Comparison of ENCODE assay signal across 1 cellular context in the genomic region with DNA sequence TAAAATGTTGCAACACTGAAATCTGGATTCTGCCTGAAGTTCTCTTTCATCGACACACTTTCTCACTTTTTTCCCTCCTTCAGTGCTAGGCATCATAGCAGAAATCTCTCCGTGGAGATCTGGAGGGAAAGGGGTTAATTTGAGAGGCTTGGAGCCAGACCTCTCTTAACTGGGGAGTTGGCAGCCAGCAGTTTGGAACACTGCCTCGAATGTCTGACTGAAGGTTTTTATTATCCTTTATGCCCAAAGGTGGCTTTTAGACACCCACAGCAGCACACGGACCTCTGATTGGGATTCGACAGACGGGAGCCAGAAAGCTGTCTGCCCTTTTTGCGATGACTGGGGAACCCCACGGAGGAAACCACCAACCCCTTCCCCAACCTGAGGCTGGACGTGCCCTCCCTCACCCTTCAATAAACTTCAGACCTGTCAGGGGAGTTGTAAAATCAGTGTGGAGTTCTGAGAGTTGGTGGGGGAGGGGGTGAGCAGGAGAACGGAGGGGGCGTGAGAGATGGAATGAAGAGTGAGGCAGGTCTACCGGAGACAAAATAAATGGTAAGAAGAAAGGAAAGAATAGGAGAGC.
TF ChIP-seq lines count a peak whose summit lies in the region.

No MANE protein-coding gene starts in this region.

TF ChIP-seq in HepG2, 621 proteins besides CTCF, POLR2A, EP300 and RAD21:
- TF ChIP-seq DMAP1 (CRISPR knock-in tag; IDR thresholded peaks at IDR 0.05) (no peak), POLR2G (IDR thresholded peaks at IDR 0.05; ENCODE audit: low read depth, low read length) (no peak), MEIS2 (CRISPR knock-in tag; IDR thresholded peaks at IDR 0.05) (no peak), ELF1 (CRISPR knock-in tag; IDR thresholded peaks at IDR 0.05) (no peak), EEA1 (CRISPR knock-in tag; IDR thresholded peaks at IDR 0.05; ENCODE audit: borderline replicate concordance) (no peak), ZXDC (CRISPR knock-in tag; IDR thresholded peaks at IDR 0.05) (no peak), ZNF790 (CRISPR knock-in tag; IDR thresholded peaks at IDR 0.05; ENCODE audit: borderline replicate concordance) (no peak), ZNF33B (CRISPR knock-in tag; IDR thresholded peaks at IDR 0.05) (no peak), ZFP36L1 (CRISPR knock-in tag; IDR thresholded peaks at IDR 0.05) (no peak), ZNF703 (CRISPR knock-in tag; IDR thresholded peaks at IDR 0.05; ENCODE audit: borderline replicate concordance) (no peak), ZNF274 (CRISPR knock-in tag; IDR thresholded peaks at IDR 0.05) (no peak), ZNF775 (CRISPR knock-in tag; IDR thresholded peaks at IDR 0.05; ENCODE audit: borderline replicate concordance) (no peak), GMEB1 (CRISPR knock-in tag; IDR thresholded peaks at IDR 0.05; ENCODE audit: borderline replicate concordance) (no peak), THYN1 (CRISPR knock-in tag; IDR thresholded peaks at IDR 0.05; ENCODE audit: borderline replicate concordance, low read depth) (no peak), TAF15 (IDR thresholded peaks at IDR 0.05; ENCODE audit: low read depth, low read length, poor library complexity, severe bottlenecking) (no peak), ZNF614 (CRISPR knock-in tag; IDR thresholded peaks at IDR 0.05; ENCODE audit: borderline replicate concordance) (no peak), NONO (IDR thresholded peaks at IDR 0.05) (no peak), NONO (CRISPR knock-in tag; conservative IDR thresholded peaks at IDR 0.05) (no peak)
- TF ChIP-seq, protein P1, sequence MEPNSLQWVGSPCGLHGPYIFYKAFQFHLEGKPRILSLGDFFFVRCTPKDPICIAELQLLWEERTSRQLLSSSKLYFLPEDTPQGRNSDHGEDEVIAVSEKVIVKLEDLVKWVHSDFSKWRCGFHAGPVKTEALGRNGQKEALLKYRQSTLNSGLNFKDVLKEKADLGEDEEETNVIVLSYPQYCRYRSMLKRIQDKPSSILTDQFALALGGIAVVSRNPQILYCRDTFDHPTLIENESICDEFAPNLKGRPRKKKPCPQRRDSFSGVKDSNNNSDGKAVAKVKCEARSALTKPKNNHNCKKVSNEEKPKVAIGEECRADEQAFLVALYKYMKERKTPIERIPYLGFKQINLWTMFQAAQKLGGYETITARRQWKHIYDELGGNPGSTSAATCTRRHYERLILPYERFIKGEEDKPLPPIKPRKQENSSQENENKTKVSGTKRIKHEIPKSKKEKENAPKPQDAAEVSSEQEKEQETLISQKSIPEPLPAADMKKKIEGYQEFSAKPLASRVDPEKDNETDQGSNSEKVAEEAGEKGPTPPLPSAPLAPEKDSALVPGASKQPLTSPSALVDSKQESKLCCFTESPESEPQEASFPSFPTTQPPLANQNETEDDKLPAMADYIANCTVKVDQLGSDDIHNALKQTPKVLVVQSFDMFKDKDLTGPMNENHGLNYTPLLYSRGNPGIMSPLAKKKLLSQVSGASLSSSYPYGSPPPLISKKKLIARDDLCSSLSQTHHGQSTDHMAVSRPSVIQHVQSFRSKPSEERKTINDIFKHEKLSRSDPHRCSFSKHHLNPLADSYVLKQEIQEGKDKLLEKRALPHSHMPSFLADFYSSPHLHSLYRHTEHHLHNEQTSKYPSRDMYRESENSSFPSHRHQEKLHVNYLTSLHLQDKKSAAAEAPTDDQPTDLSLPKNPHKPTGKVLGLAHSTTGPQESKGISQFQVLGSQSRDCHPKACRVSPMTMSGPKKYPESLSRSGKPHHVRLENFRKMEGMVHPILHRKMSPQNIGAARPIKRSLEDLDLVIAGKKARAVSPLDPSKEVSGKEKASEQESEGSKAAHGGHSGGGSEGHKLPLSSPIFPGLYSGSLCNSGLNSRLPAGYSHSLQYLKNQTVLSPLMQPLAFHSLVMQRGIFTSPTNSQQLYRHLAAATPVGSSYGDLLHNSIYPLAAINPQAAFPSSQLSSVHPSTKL (CRISPR knock-in tag; IDR thresholded peaks at IDR 0.05): no peak
- TF ChIP-seq, protein P2, sequence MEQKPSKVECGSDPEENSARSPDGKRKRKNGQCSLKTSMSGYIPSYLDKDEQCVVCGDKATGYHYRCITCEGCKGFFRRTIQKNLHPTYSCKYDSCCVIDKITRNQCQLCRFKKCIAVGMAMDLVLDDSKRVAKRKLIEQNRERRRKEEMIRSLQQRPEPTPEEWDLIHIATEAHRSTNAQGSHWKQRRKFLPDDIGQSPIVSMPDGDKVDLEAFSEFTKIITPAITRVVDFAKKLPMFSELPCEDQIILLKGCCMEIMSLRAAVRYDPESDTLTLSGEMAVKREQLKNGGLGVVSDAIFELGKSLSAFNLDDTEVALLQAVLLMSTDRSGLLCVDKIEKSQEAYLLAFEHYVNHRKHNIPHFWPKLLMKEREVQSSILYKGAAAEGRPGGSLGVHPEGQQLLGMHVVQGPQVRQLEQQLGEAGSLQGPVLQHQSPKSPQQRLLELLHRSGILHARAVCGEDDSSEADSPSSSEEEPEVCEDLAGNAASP (CRISPR knock-in tag; IDR thresholded peaks at IDR 0.05; ENCODE audit: borderline replicate concordance): no peak
